In genomic region chr15:75727851-75728715, GRCh38 we compare ENCODE assay signal across 8 cellular contexts. TPM values are rescaled to one million over a fixed set of nuclear protein-coding genes. Genes with fewer than 3 reads are reported as not detected.
DNase-seq lines count a peak whose midpoint lies in the region; ATAC-seq and TF ChIP-seq lines count a peak whose summit lies in the region.

No MANE protein-coding gene starts in this region.

- H3K14ac ChIP-seq in IMR-90 (replicated peaks; ENCODE audit: low read depth, low read length), result no peak overlapping the region

- H2BK5ac ChIP-seq in IMR-90 (ENCODE audit: low read depth, low read length, poor library complexity, severe bottlenecking), result no peak overlapping the region

- no peak overlapping the region for H3K27ac ChIP-seq in CD8-positive, alpha-beta T cell (ENCODE audit: low read depth, low read length)
- H3K27ac ChIP-seq in IMR-90 (ENCODE audit: insufficient read depth, low read length), result no peak overlapping the region

- no peak overlapping the region for H3K23ac ChIP-seq in IMR-90 (ENCODE audit: low read depth, low read length)

- no peak overlapping the region for H3K27ac Mint-ChIP-seq in CD8-positive, alpha-beta T cell

- H3K36me3 Mint-ChIP-seq in CD8-positive, alpha-beta T cell, result no peaks in the 10 kb centered on the region

- no peaks in the 10 kb centered on the region for H3K9me3 Mint-ChIP-seq in CD8-positive, alpha-beta T cell

- H2AFZ ChIP-seq in IMR-90 (replicated peaks; ENCODE audit: low read length, poor library complexity), result no peak overlapping the region

- in situ Hi-C loops in IMR-90 (cut with MboI; ENCODE audit: low sequenced_read_pairs) (loop anchor here (10.0 kb wide), 1 partner anchor 63 kb away; no protein-coding TSS in a partner anchor), astrocyte of the spinal cord (cut with HindIII; ENCODE audit: low sequenced_read_pairs) (no loop called here)

- no TSS peak for BruUV-seq in IMR-90 (replicated peaks; lab: Mats Ljungman, UMichigan)

- no peak overlapping the region for H3K9ac ChIP-seq in IMR-90 (ENCODE audit: low read depth, low read length)

- peaks cover 7% of the 10 kb centered on the region for H3K27me3 Mint-ChIP-seq in CD8-positive, alpha-beta T cell (ENCODE audit: low read depth)

- TF ChIP-seq RAD21 in IMR-90 (IDR thresholded peaks at IDR 0.05; ENCODE audit: low read length), result peak; percentile 62

- peaks cover 13% of the 10 kb centered on the region for H3K4me1 Mint-ChIP-seq in CD8-positive, alpha-beta T cell (ENCODE audit: low read depth)

- peak; percentile 83 for ATAC-seq in CD8-positive, alpha-beta T cell
- ATAC-seq in IMR-90 (ENCODE audit: low read depth), result 0 out of 2 replicates have a peak, but pooled peaks have one; percentile 13
- peak; percentile 65 for ATAC-seq in left lobe of liver
- ATAC-seq in HG03025 (IDR thresholded peaks at IDR 0.05; ENCODE audit: low FRiP score, unreplicated experiment), result no peak

- dilution Hi-C loops in IMR-90 (cut with HindIII; ENCODE audit: low sequenced_read_pairs, unreplicated experiment), result no loop called here

- no peaks in the 10 kb centered on the region for H3K9me3 ChIP-seq in CD8-positive, alpha-beta T cell (ENCODE audit: low read length)
- H3K9me3 ChIP-seq in IMR-90 (ENCODE audit: control insufficient read depth, insufficient read depth, low read length), result no peaks in the 10 kb centered on the region

- H3K18ac ChIP-seq in IMR-90 (ENCODE audit: low read depth, low read length), result no peak overlapping the region

- no peak for TF ChIP-seq POLR2A in IMR-90 (IDR thresholded peaks at IDR 0.05; ENCODE audit: low read depth, low read length)

- H3K4ac ChIP-seq in IMR-90 (ENCODE audit: low read depth, low read length), result no peak overlapping the region

- peaks cover 7% of the 10 kb centered on the region; the same call in 1 of the 2 replicates for H3K9me1 ChIP-seq in IMR-90 (ENCODE audit: insufficient read depth, low read length)

- no peaks in the 10 kb centered on the region for H3K36me3 ChIP-seq in CD8-positive, alpha-beta T cell (ENCODE audit: insufficient read depth, low read length)
- H3K36me3 ChIP-seq in IMR-90 (ENCODE audit: control insufficient read depth, insufficient read depth, low read length), result no peaks in the 10 kb centered on the region

- no peak overlapping the region for H3K4me2 ChIP-seq in IMR-90 (ENCODE audit: low read depth, low read length)

- WGBS in IMR-90 (ENCODE audit: extremely low coverage in 2 of 2, insufficient read length in 1 of 2), 2 experiments, result 69% methylated on average over 4 of the region's 17 CpGs; no CpG with 5 or more reads in 1 of the 2 experiments

- no peaks in the 10 kb centered on the region for H4K20me1 ChIP-seq in IMR-90 (ENCODE audit: insufficient read depth, low read length)

- H3K56ac ChIP-seq in IMR-90 (ENCODE audit: extremely low read depth, insufficient read depth, low read length), result no peak overlapping the region

- no peak overlapping the region; the same call in 1 of the 2 replicates for H2AK5ac ChIP-seq in IMR-90 (ENCODE audit: low read depth, low read length)

- no peak overlapping the region for H4K8ac ChIP-seq in IMR-90 (ENCODE audit: low read depth in 2 of 2, low read length in 2 of 2)

- H2BK120ac ChIP-seq in IMR-90 (ENCODE audit: low read depth, low read length), result no peak overlapping the region

- peak overlapping the region; percentile 78 for H2AK9ac ChIP-seq in IMR-90 (replicated peaks; ENCODE audit: low read depth, low read length, poor library complexity)

- no peaks in the 10 kb centered on the region for H3K27me3 ChIP-seq in CD8-positive, alpha-beta T cell (ENCODE audit: insufficient read depth, low read length)
- H3K27me3 ChIP-seq in IMR-90 (ENCODE audit: control insufficient read depth, insufficient read depth, low read length), result no peaks in the 10 kb centered on the region

- no peak overlapping the region for H3K4me3 ChIP-seq in CD8-positive, alpha-beta T cell (ENCODE audit: low read depth, low read length)
- no peak overlapping the region for H3K4me3 ChIP-seq in IMR-90 (ENCODE audit: insufficient read depth, low read depth, low read length)
- H3K4me3 ChIP-seq in astrocyte of the spinal cord (ENCODE audit: low read depth, low read length), result no peak overlapping the region

- peak; percentile 56 to 83 (median 76) for DNase-seq in CD8-positive, alpha-beta T cell
- DNase-seq in IMR-90 (no peak), T1000 (lab: John Stamatoyannopoulos, UW) (peak; percentile 26), astrocyte of the spinal cord (ENCODE audit: low read depth, low spot score) (peak; percentile 28), left lobe of liver (ENCODE audit: low spot score) (peak; percentile 63), NCI-H128 (lab: John Stamatoyannopoulos, UW; ENCODE audit: unreplicated experiment) (no peak)
- DNase-seq in stimulated activated CD8-positive, alpha-beta memory T cell treated with anti-CD3 and anti-CD28 coated beads, Interleukin-12 subunit alpha, Interleukin-12 subunit beta, amount 100 ng/mL, for 4 hours (ENCODE audit: low read depth), result peak; percentile 43

- intact Hi-C loops in CD8-positive, alpha-beta T cell (cut with DNase I, micrococcal nuclease), result loop anchor here (1.0 to 2.0 kb wide), 4 partner anchors 74 to 411 kb away; no protein-coding TSS in a partner anchor
- intact Hi-C loops in IMR-90 (cut with micrococcal nuclease), result no loop called here

- no peaks in the 10 kb centered on the region; a peak in 1 of 4 replicates for H3K79me1 ChIP-seq in IMR-90 (ENCODE audit: low read depth in 1 of 2, low read length in 2 of 2)

- H2BK15ac ChIP-seq in IMR-90 (ENCODE audit: low read depth, low read length), result no peak overlapping the region

- H4K5ac ChIP-seq in IMR-90 (ENCODE audit: low read depth, low read length), result no peak overlapping the region

- no peak overlapping the region for H4K91ac ChIP-seq in IMR-90 (ENCODE audit: insufficient read depth, low read depth, low read length)

- peaks cover 3% of the 10 kb centered on the region for H3K4me1 ChIP-seq in CD8-positive, alpha-beta T cell (ENCODE audit: insufficient read depth, low read length)
- H3K4me1 ChIP-seq in IMR-90 (ENCODE audit: control insufficient read depth, insufficient read depth, low read length), result peaks cover 17% of the 10 kb centered on the region

- CTCF ChIA-PET in CD8-positive, alpha-beta T cell (lab: Charles Lee), result interaction anchor here (0.7 to 5.0 kb wide), 18 partner anchors 10 to 418 kb away, joined by 3 to 85 read pairs (median 3); no protein-coding TSS in a partner anchor
- CTCF ChIA-PET in IMR-90 (lab: Yijun Ruan, JAX), result interaction anchor here (0.6 to 1.1 kb wide), 2 partner anchors 74 to 411 kb away, joined by 3 read pairs; no protein-coding TSS in a partner anchor

- H2BK20ac ChIP-seq in IMR-90 (ENCODE audit: low read depth, low read length), result no peak overlapping the region

- peak; percentile 62 for TF ChIP-seq CTCF in CD8-positive, alpha-beta T cell (IDR thresholded peaks at IDR 0.05)
- TF ChIP-seq CTCF in IMR-90 (conservative IDR thresholded peaks at IDR 0.05; ENCODE audit: low read depth, low read length) (peak; percentile 53), astrocyte of the spinal cord (IDR thresholded peaks at IDR 0.05; ENCODE audit: low read depth, low read length) (peak; percentile 66)

- POLR2A ChIA-PET in CD8-positive, alpha-beta T cell (lab: Charles Lee), result interaction anchor here (0.5 to 1.0 kb wide), 2 partner anchors 42 to 74 kb away, joined by 3 to 4 read pairs; no protein-coding TSS in a partner anchor
- POLR2A ChIA-PET in IMR-90 (lab: Charles Lee; ENCODE audit: unreplicated experiment), result no interaction called here

- no peak overlapping the region for H3K4me3 Mint-ChIP-seq in CD8-positive, alpha-beta T cell

TF ChIP-seq in IMR-90, 13 proteins besides CTCF, POLR2A, EP300 and RAD21:
- TF ChIP-seq CEBPB (IDR thresholded peaks at IDR 0.05; ENCODE audit: low read depth, low read length), result no peak
- peak; percentile 51 for TF ChIP-seq SMC3 (IDR thresholded peaks at IDR 0.05; ENCODE audit: low read depth, low read length)
- TF ChIP-seq USF2 (IDR thresholded peaks at IDR 0.05; ENCODE audit: low read depth, low read length), result no peak

RNA-seq across cellular contexts. Expression of gene CSPG4, which starts 15.4 kb away (rescaled TPM):
- not detected for total RNA-seq in CD8-positive, alpha-beta T cell
- 12.4 and 14.7 TPM in 2 replicates for total RNA-seq in IMR-90 (2012; rRNA removed)
- polyA plus RNA-seq in IMR-90 (2012; rRNA removed), result 28.4 and 35.6 TPM in 2 replicates
- 15.6 and 23.3 TPM in 2 replicates for polyA plus RNA-seq in IMR-90 (2012; cell fraction: cytosol; rRNA removed)
- polyA plus RNA-seq in IMR-90 (2012; cell fraction: nucleus; rRNA removed; ENCODE audit: low replicate concordance), result 24.1 and 69.4 TPM in 2 replicates
- 0.23 TPM for total RNA-seq in left lobe of liver

Comparison
In these comparisons a context has a peak if more than half of its experiments do, and no peak if none do; other contexts are left out.
1. DNase-seq: peak in CD8-positive, alpha-beta T cell (7 of 7), T1000 (single experiment), astrocyte of the spinal cord (single experiment), left lobe of liver (single experiment) and stimulated activated CD8-positive, alpha-beta memory T cell treated with anti-CD3 and anti-CD28 coated beads, Interleukin-12 subunit alpha, Interleukin-12 subunit beta, amount 100 ng/mL, for 4 hours (single experiment); none in IMR-90 (single experiment) and NCI-H128 (single experiment).
2. RNA of gene CSPG4, which starts 15.4 kb away (total RNA-seq): 12.4 to 14.7 TPM in IMR-90; 0.23 TPM in left lobe of liver (single experiment) and not detected in CD8-positive, alpha-beta T cell; every median in the first group is over 10 times any median in the second.
3. Peak in every context shown above with its lines, with median percentiles within 50 percentile points of each other: CTCF ChIP-seq.